ENCODE assay signal across 21 cellular contexts in genomic region chr20:11180186-11180585, GRCh38.
DNase-seq lines count a peak whose midpoint lies in the region; ATAC-seq and TF ChIP-seq lines count a peak whose summit lies in the region.
"Had no signal": no experiment of that assay in that cellular context is flagged by ENCODE, and none has a peak within 500 bp of the region (broad histone marks: within the 10 kb centered on the region; RNA-seq: fewer than 3 reads in every experiment).

No MANE protein-coding gene starts in this region.

- intact Hi-C loops in left ventricle myocardium inferior (cut with micrococcal nuclease): no loop called here

- H3K36me3 ChIP-seq in left ventricle myocardium inferior: no peaks in the 10 kb centered on the region
- H3K36me3 ChIP-seq in right atrium auricular region: no peaks in the 10 kb centered on the region
- 0 out of 2 replicates have a peak, but pooled peaks cover 5% of the 10 kb centered on the region for H3K36me3 ChIP-seq in RWPE2 (ENCODE audit: low read depth)
- H3K36me3 ChIP-seq: HAP-1, SJCRH30 had no signal

- H3K4me3 ChIP-seq in left ventricle myocardium inferior (no peak overlapping the region), right atrium auricular region (no peak overlapping the region), RWPE2 (ENCODE audit: severe bottlenecking) (no peak overlapping the region)
- H3K4me3 ChIP-seq: HAP-1, SJCRH30 had no signal

- H3K27me3 ChIP-seq in left ventricle myocardium inferior (ENCODE audit: low read depth) (no peaks in the 10 kb centered on the region), right atrium auricular region (no peaks in the 10 kb centered on the region), RWPE2 (ENCODE audit: insufficient read depth, poor library complexity, severe bottlenecking) (no peaks in the 10 kb centered on the region), foreskin keratinocyte (no peaks in the 10 kb centered on the region)

- H3K27ac ChIP-seq in left ventricle myocardium inferior (replicated peaks) (peak overlapping the region; percentile 34), right atrium auricular region (no peak overlapping the region), RWPE2 (ENCODE audit: poor library complexity, severe bottlenecking) (peak overlapping the region; percentile 93), foreskin keratinocyte (peak overlapping the region; percentile 93)
- H3K27ac ChIP-seq: HL-60, SJCRH30 had no signal

- no peak for TF ChIP-seq CTCF in left ventricle myocardium inferior (IDR thresholded peaks at IDR 0.05; ENCODE audit: borderline replicate concordance)
- no peak for TF ChIP-seq CTCF in right atrium auricular region (IDR thresholded peaks at IDR 0.05)
- no peak for TF ChIP-seq CTCF in RWPE2 (IDR thresholded peaks at IDR 0.05; ENCODE audit: poor library complexity, severe bottlenecking)
- no peak for TF ChIP-seq CTCF in foreskin keratinocyte (conservative IDR thresholded peaks at IDR 0.05)

- DNase-seq in left ventricle myocardium inferior (no peak), right atrium auricular region (ENCODE audit: low spot score) (no peak), RWPE2 (ENCODE audit: low spot score) (no peak), foreskin keratinocyte (no peak), DMS114 treated with DMSO at 0.1 percent for 48 hours (lab: John Stamatoyannopoulos, UW; ENCODE audit: unreplicated experiment) (no peak), T-helper 1 cell (no peak)
- no peak for DNase-seq in stimulated activated CD4-positive, alpha-beta T cell treated with anti-CD3 and anti-CD28 coated beads, Interleukin-4, amount 100 ng/mL, for 24 hours
- DNase-seq: 8988T, DMS53, GOT3, KBM-7, MM.1S, NCI-H2029, NCI-H446, NCI-H524 treated with DMSO at 0.1 percent for 48 hours, NCI-H774, SJCRH30 had no signal

- H3K4me1 ChIP-seq in left ventricle myocardium inferior (peaks cover 10% of the 10 kb centered on the region), right atrium auricular region (peaks cover 0 to 4% of the 10 kb centered on the region in 2 donors), RWPE2 (ENCODE audit: insufficient read depth, poor library complexity, severe bottlenecking) (peaks cover 17% of the 10 kb centered on the region), foreskin keratinocyte (peaks cover 18% of the 10 kb centered on the region)
- H3K4me1 ChIP-seq: HAP-1 had no signal

- ATAC-seq in RWPE2 (ENCODE audit: low read depth) (no peak), foreskin keratinocyte (no peak)
- ATAC-seq: Right ventricle myocardium inferior, SK-N-SH treated with all-trans-retinoic acid at 6 μM for 48 hours had no signal

- H3K9me3 ChIP-seq in left ventricle myocardium inferior (replicated peaks): peaks cover 2% of the 10 kb centered on the region
- H3K9me3 ChIP-seq in right atrium auricular region: peaks cover 0 to 3% of the 10 kb centered on the region in 2 donors
- peaks cover 7% of the 10 kb centered on the region for H3K9me3 ChIP-seq in RWPE2 (ENCODE audit: severe bottlenecking)
- H3K9me3 ChIP-seq: SJCRH30 had no signal

Comparison
In these comparisons a context has a peak if more than half of its experiments do, and no peak if none do; other contexts are left out.
1. H3K27ac ChIP-seq: peak in left ventricle myocardium inferior (single experiment), RWPE2 (single experiment) and foreskin keratinocyte (single experiment); none in right atrium auricular region (0 of 2).